ENCODE assay signal across 9 cellular contexts in the genomic region with DNA sequence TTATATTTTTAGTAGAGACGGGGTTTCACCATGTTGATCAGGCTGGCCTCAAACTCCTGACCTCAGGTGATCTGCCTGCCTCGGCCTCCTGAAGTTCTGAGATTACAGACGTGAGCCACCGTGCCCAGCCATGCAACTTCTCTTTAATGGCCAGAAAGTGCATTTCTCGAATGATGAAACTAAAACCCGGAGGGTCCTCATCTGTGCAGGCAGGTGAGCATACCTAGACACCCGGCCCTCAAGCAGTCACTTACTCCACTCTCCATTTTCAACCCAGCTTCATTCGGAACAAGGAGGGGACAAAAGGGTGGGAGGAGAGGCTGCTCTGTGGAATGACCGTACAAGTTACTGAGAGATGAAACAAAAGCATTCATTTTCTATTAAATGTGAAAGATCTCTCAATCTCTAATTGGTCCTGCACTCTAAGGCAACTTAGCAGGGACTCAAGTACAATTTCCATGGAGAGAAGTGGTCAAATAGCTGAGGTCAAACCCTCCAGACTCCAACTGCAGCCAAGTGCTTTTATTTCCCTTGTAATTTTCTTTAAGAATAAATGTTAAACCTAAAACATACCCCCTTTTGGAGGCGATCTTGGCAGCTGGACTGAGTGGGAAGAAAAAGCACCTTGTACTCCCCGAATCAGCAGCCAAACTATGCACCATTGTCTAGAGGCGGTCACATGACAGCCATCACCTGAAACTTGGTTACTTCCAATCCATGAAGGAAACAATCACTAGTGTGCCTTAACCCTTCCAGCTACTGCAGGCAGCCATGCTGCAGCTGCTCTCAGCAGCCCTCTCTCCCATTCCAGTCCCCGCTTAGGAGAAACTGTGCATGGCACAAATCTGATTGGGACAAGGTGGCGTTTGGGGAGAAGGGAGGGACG.
A peak's percentile ranks its signal among the peaks of the same experiment; 100 is the strongest.
DNase-seq lines count a peak whose midpoint lies in the region; FAIRE-seq lines count a peak whose summit lies in the region.
"Had no signal": no experiment of that assay in that cellular context is flagged by ENCODE, and none has a peak within 500 bp of the region (broad histone marks: within the 10 kb centered on the region; RNA-seq: fewer than 3 reads in every experiment).

No MANE protein-coding gene starts in this region.

- FAIRE-seq in urothelium cell line (lab: Jason Lieb, UNC): no peak

- peak overlapping the region; percentile 80 for H3K4me3 Mint-ChIP-seq in activated naive CD4-positive, alpha-beta T cell treated with anti-CD3 and anti-CD28 coated beads, Interleukin-2, amount 50 U/mL, for 24 hours
- no peak overlapping the region for H3K4me3 Mint-ChIP-seq in activated CD4-positive, alpha-beta memory T cell treated with anti-CD3 and anti-CD28 coated beads for 36 hours

- DNase-seq in activated naive CD4-positive, alpha-beta T cell (lab: John Stamatoyannopoulos, UW): no peak
- peak; percentile 71 for DNase-seq in mucosa of gallbladder (ENCODE audit: low spot score)
- DNase-seq in urothelium cell line (ENCODE audit: low spot score): peak; percentile 38
- DNase-seq in 8988T: no peak
- no peak for DNase-seq in activated CD4-positive, alpha-beta memory T cell treated with anti-CD3 and anti-CD28 coated beads for 36 hours
- DNase-seq in SHP77 treated with DMSO at 0.1 percent for 48 hours (lab: John Stamatoyannopoulos, UW): no peak

- H3K9me3 Mint-ChIP-seq in activated naive CD4-positive, alpha-beta T cell treated with anti-CD3 and anti-CD28 coated beads, Interleukin-2, amount 50 U/mL, for 24 hours: no peaks in the 10 kb centered on the region
- H3K9me3 Mint-ChIP-seq in activated CD4-positive, alpha-beta memory T cell treated with anti-CD3 and anti-CD28 coated beads for 36 hours: no peaks in the 10 kb centered on the region

- peaks cover 70% of the 10 kb centered on the region for H3K4me1 Mint-ChIP-seq in activated naive CD4-positive, alpha-beta T cell treated with anti-CD3 and anti-CD28 coated beads, Interleukin-2, amount 50 U/mL, for 24 hours
- peaks cover 29% of the 10 kb centered on the region for H3K4me1 Mint-ChIP-seq in activated CD4-positive, alpha-beta memory T cell treated with anti-CD3 and anti-CD28 coated beads for 36 hours (ENCODE audit: low read depth)

- peak overlapping the region; percentile 19 for H3K4me3 ChIP-seq in endocrine pancreas (ENCODE audit: control insufficient read depth, insufficient read depth, low read length)

- CTCF ChIA-PET in activated CD4-positive, alpha-beta memory T cell treated with anti-CD3 and anti-CD28 coated beads for 36 hours (lab: Charles Lee): no interaction called here

- no peaks in the 10 kb centered on the region for H3K36me3 Mint-ChIP-seq in activated naive CD4-positive, alpha-beta T cell treated with anti-CD3 and anti-CD28 coated beads, Interleukin-2, amount 50 U/mL, for 24 hours
- H3K36me3 Mint-ChIP-seq in activated CD4-positive, alpha-beta memory T cell treated with anti-CD3 and anti-CD28 coated beads for 36 hours: no peaks in the 10 kb centered on the region

- H3K4me1 ChIP-seq in endocrine pancreas (ENCODE audit: control insufficient read depth, insufficient read depth, low read length): no peaks in the 10 kb centered on the region

- H3K27ac Mint-ChIP-seq in activated naive CD4-positive, alpha-beta T cell treated with anti-CD3 and anti-CD28 coated beads, Interleukin-2, amount 50 U/mL, for 24 hours: no peak overlapping the region
- no peak overlapping the region for H3K27ac Mint-ChIP-seq in activated CD4-positive, alpha-beta memory T cell treated with anti-CD3 and anti-CD28 coated beads for 36 hours
- H3K27ac Mint-ChIP-seq: B cell had no signal

- H3K27me3 ChIP-seq in endocrine pancreas (ENCODE audit: control insufficient read depth, insufficient read depth, low read length): no peaks in the 10 kb centered on the region

- no peaks in the 10 kb centered on the region for H3K9me3 ChIP-seq in endocrine pancreas (ENCODE audit: control insufficient read depth, low read length)

- POLR2A ChIA-PET in activated CD4-positive, alpha-beta memory T cell treated with anti-CD3 and anti-CD28 coated beads for 36 hours (lab: Charles Lee): no interaction called here

- H3K9ac ChIP-seq in endocrine pancreas (ENCODE audit: control insufficient read depth, insufficient read depth, low read length): no peak overlapping the region

- no peaks in the 10 kb centered on the region for H3K27me3 Mint-ChIP-seq in activated naive CD4-positive, alpha-beta T cell treated with anti-CD3 and anti-CD28 coated beads, Interleukin-2, amount 50 U/mL, for 24 hours
- no peaks in the 10 kb centered on the region for H3K27me3 Mint-ChIP-seq in activated CD4-positive, alpha-beta memory T cell treated with anti-CD3 and anti-CD28 coated beads for 36 hours
- H3K27me3 Mint-ChIP-seq: B cell had no signal

- no peaks in the 10 kb centered on the region for H3K36me3 ChIP-seq in endocrine pancreas (ENCODE audit: control insufficient read depth, insufficient read depth, low read length)

- intact Hi-C loops in activated CD4-positive, alpha-beta memory T cell treated with anti-CD3 and anti-CD28 coated beads for 36 hours (cut with micrococcal nuclease): no loop called here

Comparison
In these comparisons a context has a peak if more than half of its experiments do, and no peak if none do; other contexts are left out.
1. DNase-seq: peak in mucosa of gallbladder (single experiment) and urothelium cell line (single experiment); none in activated naive CD4-positive, alpha-beta T cell (0 of 4), 8988T (single experiment), activated CD4-positive, alpha-beta memory T cell treated with anti-CD3 and anti-CD28 coated beads for 36 hours (single experiment) and SHP77 treated with DMSO at 0.1 percent for 48 hours (single experiment).